18 cellular contexts compared by ENCODE assay signal in genomic region chr16:92431-93339, GRCh38.
DNase-seq lines count a peak whose midpoint lies in the region; ATAC-seq and FAIRE-seq lines count a peak whose summit lies in the region.
"Had no signal": no experiment of that assay in that cellular context is flagged by ENCODE, and none has a peak within 500 bp of the region (broad histone marks: within the 10 kb centered on the region; RNA-seq: fewer than 3 reads in every experiment).

No MANE protein-coding gene starts in this region.

- peak overlapping the region; percentile 60 for H3K27ac ChIP-seq in angular gyrus (ENCODE audit: low read depth, low read length)
- H3K27ac ChIP-seq: 22Rv1, BLaER1, SJCRH30, suprapubic skin had no signal

- no peak for ATAC-seq in stimulated activated effector memory CD8-positive, alpha-beta T cell treated with anti-CD3 and anti-CD28 coated beads, Interleukin-12 subunit alpha, Interleukin-12 subunit beta, amount 100 ng/mL, for 72 hours

- peaks cover 9% of the 10 kb centered on the region for H3K4me1 Mint-ChIP-seq in stimulated activated effector memory CD8-positive, alpha-beta T cell treated with anti-CD3 and anti-CD28 coated beads, Interleukin-12 subunit alpha, Interleukin-12 subunit beta, amount 100 ng/mL, for 72 hours

- H3K36me3 Mint-ChIP-seq in stimulated activated effector memory CD8-positive, alpha-beta T cell treated with anti-CD3 and anti-CD28 coated beads, Interleukin-12 subunit alpha, Interleukin-12 subunit beta, amount 100 ng/mL, for 72 hours, result peaks cover 61% of the 10 kb centered on the region

- H3K9me3 Mint-ChIP-seq in stimulated activated effector memory CD8-positive, alpha-beta T cell treated with anti-CD3 and anti-CD28 coated beads, Interleukin-12 subunit alpha, Interleukin-12 subunit beta, amount 100 ng/mL, for 72 hours, result no peaks in the 10 kb centered on the region

- H3K27ac Mint-ChIP-seq in stimulated activated effector memory CD8-positive, alpha-beta T cell treated with anti-CD3 and anti-CD28 coated beads, Interleukin-12 subunit alpha, Interleukin-12 subunit beta, amount 100 ng/mL, for 72 hours, result peak overlapping the region; percentile 26

- H3K4me3 Mint-ChIP-seq in stimulated activated effector memory CD8-positive, alpha-beta T cell treated with anti-CD3 and anti-CD28 coated beads, Interleukin-12 subunit alpha, Interleukin-12 subunit beta, amount 100 ng/mL, for 72 hours, result no peak overlapping the region

- DNase-seq in DMS 273 (lab: John Stamatoyannopoulos, UW; ENCODE audit: unreplicated experiment) (peak; percentile 70), DMS 273 treated with DMSO at 0.1 percent for 48 hours (lab: John Stamatoyannopoulos, UW) (no peak), HTR-8/SVneo (ENCODE audit: insufficient read length, low spot score) (no peak), SW 1271 (lab: John Stamatoyannopoulos, UW) (no peak)
- DNase-seq in stimulated activated effector memory CD8-positive, alpha-beta T cell treated with anti-CD3 and anti-CD28 coated beads, Interleukin-12 subunit alpha, Interleukin-12 subunit beta, amount 100 ng/mL, for 72 hours (ENCODE audit: low spot score in 2 of 2), result no peak
- DNase-seq: activated CD4-positive, alpha-beta T cell treated with anti-CD3 and anti-CD28 coated beads for 48 hours; activated naive CD4-positive, alpha-beta T cell treated with anti-CD3 and anti-CD28 coated beads, Interleukin-2, amount 50 U/mL, for 16 hours; MV-4-11; NCI-H2227 treated with DMSO at 0.1 percent for 48 hours; sigmoid colon; SJCRH30; stimulated activated CD4-positive, alpha-beta T cell treated with anti-CD3 and anti-CD28 coated beads, Interleukin-2, amount 100 ng/mL, for 24 hours; T1000 had no signal

- no peak for FAIRE-seq in HTR-8/SVneo (lab: Jason Lieb, UNC)
- FAIRE-seq: GM19239 had no signal
